Comparison of ENCODE assay signal across 8 cellular contexts in genomic region chr15:51888593-51889195, GRCh38. TPM values are rescaled to one million over a fixed set of nuclear protein-coding genes. Genes with fewer than 3 reads are reported as not detected.
DNase-seq lines count a peak whose midpoint lies in the region; ATAC-seq and TF ChIP-seq lines count a peak whose summit lies in the region.

No MANE protein-coding gene starts in this region.

- no peak for ATAC-seq in HG03097 (IDR thresholded peaks at IDR 0.05; ENCODE audit: low FRiP score, unreplicated experiment)

- H3K4me3 ChIP-seq in CD4-positive, alpha-beta memory T cell (ENCODE audit: low read length in 2 of 2): no peak overlapping the region
- no peak overlapping the region for H3K4me3 ChIP-seq in WI38 (ENCODE audit: low read depth, low read length)

- H3K9me3 Mint-ChIP-seq in CD4-positive, alpha-beta memory T cell: peaks cover 0 to 2% (median 0%) of the 10 kb centered on the region in 8 donors
- no peaks in the 10 kb centered on the region for H3K9me3 Mint-ChIP-seq in IgD-negative memory B cell
- H3K9me3 Mint-ChIP-seq in activated CD4-positive, alpha-beta memory T cell treated with anti-CD3 and anti-CD28 coated beads, Interleukin-2, amount 10 ng/mL, durations not matched to agents 7 days and 5 days: no peaks in the 10 kb centered on the region

- H3K36me3 Mint-ChIP-seq in CD4-positive, alpha-beta memory T cell: peaks cover 46 to 47% of the 10 kb centered on the region in 2 donors
- peaks cover 10% of the 10 kb centered on the region for H3K36me3 Mint-ChIP-seq in IgD-negative memory B cell
- H3K36me3 Mint-ChIP-seq in activated CD4-positive, alpha-beta memory T cell treated with anti-CD3 and anti-CD28 coated beads, Interleukin-2, amount 10 ng/mL, durations not matched to agents 7 days and 5 days (ENCODE audit: low read depth): peaks cover 48% of the 10 kb centered on the region

- H3K27ac ChIP-seq in CD4-positive, alpha-beta memory T cell (ENCODE audit: low read depth, low read length): no peak overlapping the region

- H3K27me3 Mint-ChIP-seq in CD4-positive, alpha-beta memory T cell: no peaks in the 10 kb centered on the region
- H3K27me3 Mint-ChIP-seq in IgD-negative memory B cell: no peaks in the 10 kb centered on the region
- H3K27me3 Mint-ChIP-seq in activated CD4-positive, alpha-beta memory T cell treated with anti-CD3 and anti-CD28 coated beads, Interleukin-2, amount 10 ng/mL, durations not matched to agents 7 days and 5 days: no peaks in the 10 kb centered on the region

- H3K36me3 ChIP-seq in CD4-positive, alpha-beta memory T cell (ENCODE audit: insufficient read depth, low read length): peaks cover 10% of the 10 kb centered on the region

- H3K27ac Mint-ChIP-seq in CD4-positive, alpha-beta memory T cell: peak overlapping the region in 2 of 7 donors; percentile 0 to 13
- peak overlapping the region in 2 of 3 donors; percentile 41 to 76 for H3K27ac Mint-ChIP-seq in IgD-negative memory B cell
- no peak overlapping the region for H3K27ac Mint-ChIP-seq in activated CD4-positive, alpha-beta memory T cell treated with anti-CD3 and anti-CD28 coated beads, Interleukin-2, amount 10 ng/mL, durations not matched to agents 7 days and 5 days

- DNase-seq in CD4-positive, alpha-beta memory T cell: peak in 3 of 5 donors; percentile 8 to 20 (median 19)
- DNase-seq in inferior parietal cortex (ENCODE audit: extremely low spot score) (peak; percentile 66), NCI-H187 (lab: John Stamatoyannopoulos, UW) (no peak), DMS153 treated with DMSO at 0.1 percent for 48 hours (lab: John Stamatoyannopoulos, UW; ENCODE audit: unreplicated experiment) (no peak)
- no peak for DNase-seq in activated CD4-positive, alpha-beta memory T cell treated with anti-CD3 and anti-CD28 coated beads, Interleukin-2, amount 10 ng/mL, durations not matched to agents 7 days and 5 days

- H3K27me3 ChIP-seq in CD4-positive, alpha-beta memory T cell (ENCODE audit: insufficient read depth, low read length): no peaks in the 10 kb centered on the region

- intact Hi-C loops in CD4-positive, alpha-beta memory T cell (cut with micrococcal nuclease): loop anchor here (1.0 to 5.0 kb wide), 3 partner anchors 191 to 338 kb away; no protein-coding TSS in a partner anchor

- no peaks in the 10 kb centered on the region for H3K9me3 ChIP-seq in CD4-positive, alpha-beta memory T cell (ENCODE audit: control insufficient read depth in 1 of 2, low read length in 2 of 2)

- CTCF ChIA-PET in CD4-positive, alpha-beta memory T cell (lab: Charles Lee; ENCODE audit: partially characterized antibody): interaction anchor here (0.7 to 3.3 kb wide), 22 partner anchors 11 to 320 kb away, joined by 3 to 27 read pairs (median 4); partner anchors contain the start of gene LEO1
- CTCF ChIA-PET in activated CD4-positive, alpha-beta memory T cell treated with anti-CD3 and anti-CD28 coated beads, Interleukin-2, amount 10 ng/mL, durations not matched to agents 7 days and 5 days (lab: Charles Lee): interaction anchor here (0.7 to 2.9 kb wide), 21 partner anchors 10 to 338 kb away, joined by 3 to 13 read pairs (median 4); partner anchors contain the start of gene TMOD3

- POLR2A ChIA-PET in CD4-positive, alpha-beta memory T cell (lab: Charles Lee; ENCODE audit: partially characterized antibody): interaction anchor here (1.5 kb wide), 1 partner anchor 59 kb away, joined by 5 read pairs; the partner anchor contains the start of gene TMOD3
- POLR2A ChIA-PET in activated CD4-positive, alpha-beta memory T cell treated with anti-CD3 and anti-CD28 coated beads, Interleukin-2, amount 10 ng/mL, durations not matched to agents 7 days and 5 days (lab: Charles Lee): no interaction called here

- no peaks in the 10 kb centered on the region for H3K4me1 ChIP-seq in CD4-positive, alpha-beta memory T cell (ENCODE audit: insufficient read depth, low read length)

- peaks cover 6 to 16% (median 7%) of the 10 kb centered on the region in 4 donors for H3K4me1 Mint-ChIP-seq in CD4-positive, alpha-beta memory T cell
- H3K4me1 Mint-ChIP-seq in IgD-negative memory B cell: peaks cover 0 to 5% (median 4%) of the 10 kb centered on the region in 3 donors
- peaks cover 2% of the 10 kb centered on the region for H3K4me1 Mint-ChIP-seq in activated CD4-positive, alpha-beta memory T cell treated with anti-CD3 and anti-CD28 coated beads, Interleukin-2, amount 10 ng/mL, durations not matched to agents 7 days and 5 days

- peak; percentile 54; the same call in 1 of the 2 replicates for TF ChIP-seq CTCF in WI38 (IDR thresholded peaks at IDR 0.05; ENCODE audit: low read depth, low read length)

- no peak overlapping the region for H3K4me3 Mint-ChIP-seq in CD4-positive, alpha-beta memory T cell
- H3K4me3 Mint-ChIP-seq in IgD-negative memory B cell: no peak overlapping the region
- no peak overlapping the region for H3K4me3 Mint-ChIP-seq in activated CD4-positive, alpha-beta memory T cell treated with anti-CD3 and anti-CD28 coated beads, Interleukin-2, amount 10 ng/mL, durations not matched to agents 7 days and 5 days

RNA-seq across cellular contexts. Expression of gene TMOD3, which starts 59.2 kb away (rescaled TPM):
- total RNA-seq in CD4-positive, alpha-beta memory T cell: 10 to 100 TPM; 53.6 to 59.3 TPM
- 10 to 100 TPM; 37.8 to 39.2 TPM for polyA plus RNA-seq in CD4-positive, alpha-beta memory T cell
- polyA plus RNA-seq in IgD-negative memory B cell: 23.4 TPM
- 10 to 100 TPM; 77.5 to 79.6 TPM for total RNA-seq in activated CD4-positive, alpha-beta memory T cell treated with anti-CD3 and anti-CD28 coated beads, Interleukin-2, amount 10 ng/mL, durations not matched to agents 7 days and 5 days

Comparison
In these comparisons a context has a peak if more than half of its experiments do, and no peak if none do; other contexts are left out.
1. DNase-seq: peak in CD4-positive, alpha-beta memory T cell (3 of 5) and inferior parietal cortex (single experiment); none in activated CD4-positive, alpha-beta memory T cell treated with anti-CD3 and anti-CD28 coated beads, Interleukin-2, amount 10 ng/mL, durations not matched to agents 7 days and 5 days (single experiment), NCI-H187 (0 of 2) and DMS153 treated with DMSO at 0.1 percent for 48 hours (single experiment).